Comparison of ENCODE assay signal across 2 cellular contexts in genomic region chr4:110616162-110617062, GRCh38.
A peak's percentile ranks its signal among the peaks of the same experiment; 100 is the strongest.
TF ChIP-seq lines count a peak whose summit lies in the region.

No MANE protein-coding gene starts in this region.

TF ChIP-seq in GM23338, 12 proteins besides CTCF, POLR2A, EP300 and RAD21 (continued from another document):
- TF ChIP-seq, protein P1, sequence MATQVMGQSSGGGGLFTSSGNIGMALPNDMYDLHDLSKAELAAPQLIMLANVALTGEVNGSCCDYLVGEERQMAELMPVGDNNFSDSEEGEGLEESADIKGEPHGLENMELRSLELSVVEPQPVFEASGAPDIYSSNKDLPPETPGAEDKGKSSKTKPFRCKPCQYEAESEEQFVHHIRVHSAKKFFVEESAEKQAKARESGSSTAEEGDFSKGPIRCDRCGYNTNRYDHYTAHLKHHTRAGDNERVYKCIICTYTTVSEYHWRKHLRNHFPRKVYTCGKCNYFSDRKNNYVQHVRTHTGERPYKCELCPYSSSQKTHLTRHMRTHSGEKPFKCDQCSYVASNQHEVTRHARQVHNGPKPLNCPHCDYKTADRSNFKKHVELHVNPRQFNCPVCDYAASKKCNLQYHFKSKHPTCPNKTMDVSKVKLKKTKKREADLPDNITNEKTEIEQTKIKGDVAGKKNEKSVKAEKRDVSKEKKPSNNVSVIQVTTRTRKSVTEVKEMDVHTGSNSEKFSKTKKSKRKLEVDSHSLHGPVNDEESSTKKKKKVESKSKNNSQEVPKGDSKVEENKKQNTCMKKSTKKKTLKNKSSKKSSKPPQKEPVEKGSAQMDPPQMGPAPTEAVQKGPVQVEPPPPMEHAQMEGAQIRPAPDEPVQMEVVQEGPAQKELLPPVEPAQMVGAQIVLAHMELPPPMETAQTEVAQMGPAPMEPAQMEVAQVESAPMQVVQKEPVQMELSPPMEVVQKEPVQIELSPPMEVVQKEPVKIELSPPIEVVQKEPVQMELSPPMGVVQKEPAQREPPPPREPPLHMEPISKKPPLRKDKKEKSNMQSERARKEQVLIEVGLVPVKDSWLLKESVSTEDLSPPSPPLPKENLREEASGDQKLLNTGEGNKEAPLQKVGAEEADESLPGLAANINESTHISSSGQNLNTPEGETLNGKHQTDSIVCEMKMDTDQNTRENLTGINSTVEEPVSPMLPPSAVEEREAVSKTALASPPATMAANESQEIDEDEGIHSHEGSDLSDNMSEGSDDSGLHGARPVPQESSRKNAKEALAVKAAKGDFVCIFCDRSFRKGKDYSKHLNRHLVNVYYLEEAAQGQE (IDR thresholded peaks at IDR 0.05; ENCODE audit: unreplicated experiment), result no peak
- TF ChIP-seq JUNB (IDR thresholded peaks at IDR 0.05; ENCODE audit: unreplicated experiment) (no peak), EZH2 (IDR thresholded peaks at IDR 0.05; ENCODE audit: low read depth, unreplicated experiment) (peak; percentile 58)

TF ChIP-seq in WTC11, 78 proteins besides CTCF, POLR2A, EP300 and RAD21 (continued from another document):
- TF ChIP-seq PRDM15 (CRISPR knock-in tag; IDR thresholded peaks at IDR 0.05) (peak; percentile 43; the same call in 1 of the 2 replicates), GRHL2 (CRISPR knock-in tag; IDR thresholded peaks at IDR 0.05; ENCODE audit: insufficient replicate concordance, severe bottlenecking) (no peak), ZSCAN18 (CRISPR knock-in tag; IDR thresholded peaks at IDR 0.05) (no peak)
- TF ChIP-seq, protein P2, sequence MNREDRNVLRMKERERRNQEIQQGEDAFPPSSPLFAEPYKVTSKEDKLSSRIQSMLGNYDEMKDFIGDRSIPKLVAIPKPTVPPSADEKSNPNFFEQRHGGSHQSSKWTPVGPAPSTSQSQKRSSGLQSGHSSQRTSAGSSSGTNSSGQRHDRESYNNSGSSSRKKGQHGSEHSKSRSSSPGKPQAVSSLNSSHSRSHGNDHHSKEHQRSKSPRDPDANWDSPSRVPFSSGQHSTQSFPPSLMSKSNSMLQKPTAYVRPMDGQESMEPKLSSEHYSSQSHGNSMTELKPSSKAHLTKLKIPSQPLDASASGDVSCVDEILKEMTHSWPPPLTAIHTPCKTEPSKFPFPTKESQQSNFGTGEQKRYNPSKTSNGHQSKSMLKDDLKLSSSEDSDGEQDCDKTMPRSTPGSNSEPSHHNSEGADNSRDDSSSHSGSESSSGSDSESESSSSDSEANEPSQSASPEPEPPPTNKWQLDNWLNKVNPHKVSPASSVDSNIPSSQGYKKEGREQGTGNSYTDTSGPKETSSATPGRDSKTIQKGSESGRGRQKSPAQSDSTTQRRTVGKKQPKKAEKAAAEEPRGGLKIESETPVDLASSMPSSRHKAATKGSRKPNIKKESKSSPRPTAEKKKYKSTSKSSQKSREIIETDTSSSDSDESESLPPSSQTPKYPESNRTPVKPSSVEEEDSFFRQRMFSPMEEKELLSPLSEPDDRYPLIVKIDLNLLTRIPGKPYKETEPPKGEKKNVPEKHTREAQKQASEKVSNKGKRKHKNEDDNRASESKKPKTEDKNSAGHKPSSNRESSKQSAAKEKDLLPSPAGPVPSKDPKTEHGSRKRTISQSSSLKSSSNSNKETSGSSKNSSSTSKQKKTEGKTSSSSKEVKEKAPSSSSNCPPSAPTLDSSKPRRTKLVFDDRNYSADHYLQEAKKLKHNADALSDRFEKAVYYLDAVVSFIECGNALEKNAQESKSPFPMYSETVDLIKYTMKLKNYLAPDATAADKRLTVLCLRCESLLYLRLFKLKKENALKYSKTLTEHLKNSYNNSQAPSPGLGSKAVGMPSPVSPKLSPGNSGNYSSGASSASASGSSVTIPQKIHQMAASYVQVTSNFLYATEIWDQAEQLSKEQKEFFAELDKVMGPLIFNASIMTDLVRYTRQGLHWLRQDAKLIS (CRISPR knock-in tag; IDR thresholded peaks at IDR 0.05; ENCODE audit: borderline replicate concordance), result no peak
TF ChIP-seq in WTC11: peak in this region for 1.
